In the genomic region with DNA sequence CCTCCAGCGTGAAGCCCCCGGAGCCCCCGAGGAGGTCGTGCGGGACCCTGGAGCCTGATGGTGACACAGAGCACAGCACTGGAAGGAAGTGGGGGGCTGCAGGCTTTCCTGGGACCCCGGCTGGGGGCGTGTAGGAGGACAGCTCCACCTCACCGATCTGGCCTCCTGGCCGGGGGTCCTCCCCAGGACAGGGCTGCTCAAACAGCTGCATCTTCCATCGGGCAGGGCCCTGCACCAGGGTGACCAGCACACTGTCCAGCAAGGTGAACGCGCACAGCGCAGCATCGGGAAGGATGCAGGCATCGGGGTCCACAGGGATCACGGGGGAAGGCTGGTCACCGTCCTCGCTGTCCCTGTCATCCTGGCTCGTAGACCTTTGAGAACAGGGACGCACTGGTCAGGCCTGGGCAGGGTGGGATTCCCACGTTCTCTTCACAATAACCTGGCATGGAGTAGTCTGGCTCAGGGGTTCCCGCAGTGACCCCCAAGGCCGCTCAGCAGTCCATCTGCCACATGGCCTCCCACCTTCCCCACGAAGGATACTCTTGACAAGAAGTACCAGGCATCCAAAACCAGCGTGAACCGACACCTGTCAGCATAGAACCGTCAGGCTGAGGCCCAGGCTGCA, we compare ENCODE assay signal across 1 cellular context.
TF ChIP-seq lines count a peak whose summit lies in the region.

No MANE protein-coding gene starts in this region.

TF ChIP-seq in H1, 55 proteins besides CTCF, POLR2A, EP300 and RAD21:
- no peak for TF ChIP-seq TAF7 (optimal IDR thresholded peaks at IDR 0.05; ENCODE audit: borderline replicate concordance, low read depth, low read length)
- TF ChIP-seq, protein P1, sequence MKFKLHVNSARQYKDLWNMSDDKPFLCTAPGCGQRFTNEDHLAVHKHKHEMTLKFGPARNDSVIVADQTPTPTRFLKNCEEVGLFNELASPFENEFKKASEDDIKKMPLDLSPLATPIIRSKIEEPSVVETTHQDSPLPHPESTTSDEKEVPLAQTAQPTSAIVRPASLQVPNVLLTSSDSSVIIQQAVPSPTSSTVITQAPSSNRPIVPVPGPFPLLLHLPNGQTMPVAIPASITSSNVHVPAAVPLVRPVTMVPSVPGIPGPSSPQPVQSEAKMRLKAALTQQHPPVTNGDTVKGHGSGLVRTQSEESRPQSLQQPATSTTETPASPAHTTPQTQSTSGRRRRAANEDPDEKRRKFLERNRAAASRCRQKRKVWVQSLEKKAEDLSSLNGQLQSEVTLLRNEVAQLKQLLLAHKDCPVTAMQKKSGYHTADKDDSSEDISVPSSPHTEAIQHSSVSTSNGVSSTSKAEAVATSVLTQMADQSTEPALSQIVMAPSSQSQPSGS (IDR thresholded peaks at IDR 0.05; ENCODE audit: low read length), result no peak
- TF ChIP-seq MAFK (IDR thresholded peaks at IDR 0.05; ENCODE audit: low read depth, low read length), result no peak
- TF ChIP-seq, protein P2, sequence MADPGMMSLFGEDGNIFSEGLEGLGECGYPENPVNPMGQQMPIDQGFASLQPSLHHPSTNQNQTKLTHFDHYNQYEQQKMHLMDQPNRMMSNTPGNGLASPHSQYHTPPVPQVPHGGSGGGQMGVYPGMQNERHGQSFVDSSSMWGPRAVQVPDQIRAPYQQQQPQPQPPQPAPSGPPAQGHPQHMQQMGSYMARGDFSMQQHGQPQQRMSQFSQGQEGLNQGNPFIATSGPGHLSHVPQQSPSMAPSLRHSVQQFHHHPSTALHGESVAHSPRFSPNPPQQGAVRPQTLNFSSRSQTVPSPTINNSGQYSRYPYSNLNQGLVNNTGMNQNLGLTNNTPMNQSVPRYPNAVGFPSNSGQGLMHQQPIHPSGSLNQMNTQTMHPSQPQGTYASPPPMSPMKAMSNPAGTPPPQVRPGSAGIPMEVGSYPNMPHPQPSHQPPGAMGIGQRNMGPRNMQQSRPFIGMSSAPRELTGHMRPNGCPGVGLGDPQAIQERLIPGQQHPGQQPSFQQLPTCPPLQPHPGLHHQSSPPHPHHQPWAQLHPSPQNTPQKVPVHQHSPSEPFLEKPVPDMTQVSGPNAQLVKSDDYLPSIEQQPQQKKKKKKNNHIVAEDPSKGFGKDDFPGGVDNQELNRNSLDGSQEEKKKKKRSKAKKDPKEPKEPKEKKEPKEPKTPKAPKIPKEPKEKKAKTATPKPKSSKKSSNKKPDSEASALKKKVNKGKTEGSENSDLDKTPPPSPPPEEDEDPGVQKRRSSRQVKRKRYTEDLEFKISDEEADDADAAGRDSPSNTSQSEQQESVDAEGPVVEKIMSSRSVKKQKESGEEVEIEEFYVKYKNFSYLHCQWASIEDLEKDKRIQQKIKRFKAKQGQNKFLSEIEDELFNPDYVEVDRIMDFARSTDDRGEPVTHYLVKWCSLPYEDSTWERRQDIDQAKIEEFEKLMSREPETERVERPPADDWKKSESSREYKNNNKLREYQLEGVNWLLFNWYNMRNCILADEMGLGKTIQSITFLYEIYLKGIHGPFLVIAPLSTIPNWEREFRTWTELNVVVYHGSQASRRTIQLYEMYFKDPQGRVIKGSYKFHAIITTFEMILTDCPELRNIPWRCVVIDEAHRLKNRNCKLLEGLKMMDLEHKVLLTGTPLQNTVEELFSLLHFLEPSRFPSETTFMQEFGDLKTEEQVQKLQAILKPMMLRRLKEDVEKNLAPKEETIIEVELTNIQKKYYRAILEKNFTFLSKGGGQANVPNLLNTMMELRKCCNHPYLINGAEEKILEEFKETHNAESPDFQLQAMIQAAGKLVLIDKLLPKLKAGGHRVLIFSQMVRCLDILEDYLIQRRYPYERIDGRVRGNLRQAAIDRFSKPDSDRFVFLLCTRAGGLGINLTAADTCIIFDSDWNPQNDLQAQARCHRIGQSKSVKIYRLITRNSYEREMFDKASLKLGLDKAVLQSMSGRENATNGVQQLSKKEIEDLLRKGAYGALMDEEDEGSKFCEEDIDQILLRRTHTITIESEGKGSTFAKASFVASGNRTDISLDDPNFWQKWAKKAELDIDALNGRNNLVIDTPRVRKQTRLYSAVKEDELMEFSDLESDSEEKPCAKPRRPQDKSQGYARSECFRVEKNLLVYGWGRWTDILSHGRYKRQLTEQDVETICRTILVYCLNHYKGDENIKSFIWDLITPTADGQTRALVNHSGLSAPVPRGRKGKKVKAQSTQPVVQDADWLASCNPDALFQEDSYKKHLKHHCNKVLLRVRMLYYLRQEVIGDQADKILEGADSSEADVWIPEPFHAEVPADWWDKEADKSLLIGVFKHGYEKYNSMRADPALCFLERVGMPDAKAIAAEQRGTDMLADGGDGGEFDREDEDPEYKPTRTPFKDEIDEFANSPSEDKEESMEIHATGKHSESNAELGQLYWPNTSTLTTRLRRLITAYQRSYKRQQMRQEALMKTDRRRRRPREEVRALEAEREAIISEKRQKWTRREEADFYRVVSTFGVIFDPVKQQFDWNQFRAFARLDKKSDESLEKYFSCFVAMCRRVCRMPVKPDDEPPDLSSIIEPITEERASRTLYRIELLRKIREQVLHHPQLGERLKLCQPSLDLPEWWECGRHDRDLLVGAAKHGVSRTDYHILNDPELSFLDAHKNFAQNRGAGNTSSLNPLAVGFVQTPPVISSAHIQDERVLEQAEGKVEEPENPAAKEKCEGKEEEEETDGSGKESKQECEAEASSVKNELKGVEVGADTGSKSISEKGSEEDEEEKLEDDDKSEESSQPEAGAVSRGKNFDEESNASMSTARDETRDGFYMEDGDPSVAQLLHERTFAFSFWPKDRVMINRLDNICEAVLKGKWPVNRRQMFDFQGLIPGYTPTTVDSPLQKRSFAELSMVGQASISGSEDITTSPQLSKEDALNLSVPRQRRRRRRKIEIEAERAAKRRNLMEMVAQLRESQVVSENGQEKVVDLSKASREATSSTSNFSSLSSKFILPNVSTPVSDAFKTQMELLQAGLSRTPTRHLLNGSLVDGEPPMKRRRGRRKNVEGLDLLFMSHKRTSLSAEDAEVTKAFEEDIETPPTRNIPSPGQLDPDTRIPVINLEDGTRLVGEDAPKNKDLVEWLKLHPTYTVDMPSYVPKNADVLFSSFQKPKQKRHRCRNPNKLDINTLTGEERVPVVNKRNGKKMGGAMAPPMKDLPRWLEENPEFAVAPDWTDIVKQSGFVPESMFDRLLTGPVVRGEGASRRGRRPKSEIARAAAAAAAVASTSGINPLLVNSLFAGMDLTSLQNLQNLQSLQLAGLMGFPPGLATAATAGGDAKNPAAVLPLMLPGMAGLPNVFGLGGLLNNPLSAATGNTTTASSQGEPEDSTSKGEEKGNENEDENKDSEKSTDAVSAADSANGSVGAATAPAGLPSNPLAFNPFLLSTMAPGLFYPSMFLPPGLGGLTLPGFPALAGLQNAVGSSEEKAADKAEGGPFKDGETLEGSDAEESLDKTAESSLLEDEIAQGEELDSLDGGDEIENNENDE (IDR thresholded peaks at IDR 0.05; ENCODE audit: insufficient replicate concordance, low read length), result no peak
- TF ChIP-seq SAP30 (IDR thresholded peaks at IDR 0.05; ENCODE audit: insufficient read depth, insufficient replicate concordance, low read length), result no peak
- no peak for TF ChIP-seq SP1 (IDR thresholded peaks at IDR 0.05; ENCODE audit: low read depth, low read length)
- no peak for TF ChIP-seq SIX5 (IDR thresholded peaks at IDR 0.05; ENCODE audit: low read depth, low read length)
- TF ChIP-seq JUND (IDR thresholded peaks at IDR 0.05; ENCODE audit: low read length), result no peak
- no peak for TF ChIP-seq SP2 (IDR thresholded peaks at IDR 0.05; ENCODE audit: low read length)
- TF ChIP-seq GTF2F1 (IDR thresholded peaks at IDR 0.05; ENCODE audit: borderline replicate concordance, low read depth, low read length), result no peak
- TF ChIP-seq CEBPB (IDR thresholded peaks at IDR 0.05; ENCODE audit: low read depth, low read length), result no peak
- no peak for TF ChIP-seq CBX5 (IDR thresholded peaks at IDR 0.05; ENCODE audit: low read depth, low read length)
- TF ChIP-seq, protein P3, sequence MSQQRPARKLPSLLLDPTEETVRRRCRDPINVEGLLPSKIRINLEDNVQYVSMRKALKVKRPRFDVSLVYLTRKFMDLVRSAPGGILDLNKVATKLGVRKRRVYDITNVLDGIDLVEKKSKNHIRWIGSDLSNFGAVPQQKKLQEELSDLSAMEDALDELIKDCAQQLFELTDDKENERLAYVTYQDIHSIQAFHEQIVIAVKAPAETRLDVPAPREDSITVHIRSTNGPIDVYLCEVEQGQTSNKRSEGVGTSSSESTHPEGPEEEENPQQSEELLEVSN (IDR thresholded peaks at IDR 0.05), result no peak
- no peak for TF ChIP-seq ASH2L (IDR thresholded peaks at IDR 0.05; ENCODE audit: low read length)
- no peak for TF ChIP-seq SRF (IDR thresholded peaks at IDR 0.05; ENCODE audit: low read depth, low read length)
- no peak for TF ChIP-seq HDAC2 (IDR thresholded peaks at IDR 0.05; ENCODE audit: borderline replicate concordance in 1 of 2, low read depth in 2 of 2, low read length in 2 of 2)
- TF ChIP-seq KDM1A (IDR thresholded peaks at IDR 0.05; ENCODE audit: borderline replicate concordance, low read length), result no peak
- TF ChIP-seq RFX5 (IDR thresholded peaks at IDR 0.05; ENCODE audit: borderline replicate concordance, low read depth, low read length), result no peak
